Comparison of ENCODE assay signal across 8 cellular contexts in genomic region chr13:49690133-49690989, GRCh38. TPM values are rescaled to one million over a fixed set of nuclear protein-coding genes. Genes with fewer than 3 reads are reported as not detected.
A peak's percentile ranks its signal among the peaks of the same experiment; 100 is the strongest.
DNase-seq lines count a peak whose midpoint lies in the region; ATAC-seq and TF ChIP-seq lines count a peak whose summit lies in the region.

No MANE protein-coding gene starts in this region.

- no peak for TF ChIP-seq EP300 in SK-N-SH (IDR thresholded peaks at IDR 0.05; ENCODE audit: borderline replicate concordance in 1 of 2, low read depth in 1 of 2, low read length in 1 of 2)
- no peak for TF ChIP-seq EP300 in ovary (IDR thresholded peaks at IDR 0.05)

- H3K36me3 ChIP-seq in SK-N-SH (replicated peaks in 1 of 2; ENCODE audit: control insufficient read depth in 1 of 2, insufficient read depth in 2 of 2, low read length in 1 of 2), result peaks cover 7 to 9% of the 10 kb centered on the region in 2 experiments
- H3K36me3 ChIP-seq in fibroblast of lung (ENCODE audit: control insufficient read depth, insufficient read depth, low read length), result no peaks in the 10 kb centered on the region
- no peaks in the 10 kb centered on the region for H3K36me3 ChIP-seq in ovary

- peaks cover 53% of the 10 kb centered on the region for H3K79me2 ChIP-seq in SK-N-SH (ENCODE audit: insufficient read depth)
- peaks cover 20% of the 10 kb centered on the region for H3K79me2 ChIP-seq in fibroblast of lung (ENCODE audit: control insufficient read depth, insufficient read depth, low read length)

- POLR2A ChIA-PET in SK-N-SH (lab: Yijun Ruan, JAX), result interaction anchor here (1.3 to 1.5 kb wide), 4 partner anchors 8 to 246 kb away, joined by 3 to 12 read pairs (median 6); partner anchors contain the start of genes CAB39L, KPNA3, SETDB2 and SPRYD7

- DNase-seq in COLO829 (ENCODE audit: low spot score), result peak; percentile 21
- peak; percentile 62 for DNase-seq in SK-N-SH
- peak; percentile 68 to 71 for DNase-seq in fibroblast of lung (ENCODE audit: low read depth in 2 of 2)
- DNase-seq in ovary, result peak in 1 of 5 donors; percentile 14
- no peak for DNase-seq in MV-4-11 (lab: John Stamatoyannopoulos, UW)
- no peak for DNase-seq in NCI-H1436 (lab: John Stamatoyannopoulos, UW)

- peak; percentile 2 for ATAC-seq in GM19025 (IDR thresholded peaks at IDR 0.05; ENCODE audit: low read depth, unreplicated experiment)
- ATAC-seq in HG03108 (IDR thresholded peaks at IDR 0.05; ENCODE audit: unreplicated experiment), result peak; percentile 15

- H3K9ac ChIP-seq in SK-N-SH (peak overlapping the region; percentile 72), fibroblast of lung (ENCODE audit: insufficient read depth, low read length) (peak overlapping the region; percentile 40)

- H3F3A ChIP-seq in SK-N-SH (replicated peaks; ENCODE audit: insufficient read depth), result no peaks in the 10 kb centered on the region

- no peak for TF ChIP-seq CTCF in SK-N-SH (IDR thresholded peaks at IDR 0.05)
- no peak for TF ChIP-seq CTCF in fibroblast of lung (conservative IDR thresholded peaks at IDR 0.05 in 1 of 2, IDR thresholded peaks at IDR 0.05 in 1 of 2; ENCODE audit: low read depth in 1 of 2, low read length in 2 of 2)
- TF ChIP-seq CTCF in ovary (IDR thresholded peaks at IDR 0.05), result no peak

- H3K4me1 ChIP-seq in SK-N-SH (ENCODE audit: control insufficient read depth in 1 of 2, insufficient read depth in 2 of 2, low read depth in 1 of 2, low read length in 1 of 2) (peaks cover 0 to 4% of the 10 kb centered on the region in 2 experiments; a peak in 1 of 4 replicates), fibroblast of lung (ENCODE audit: control insufficient read depth, extremely low read depth, insufficient read depth, low read length) (no peaks in the 10 kb centered on the region), ovary (ENCODE audit: insufficient read depth) (peaks cover 5% of the 10 kb centered on the region)

- H3K4me3 ChIP-seq in SK-N-SH (ENCODE audit: low read depth in 2 of 2, low read length in 1 of 2) (peak overlapping the region; percentile 67 to 72), fibroblast of lung (replicated peaks in 1 of 4; ENCODE audit: control extremely low read depth in 1 of 4, insufficient read depth in 1 of 4, low read depth in 3 of 4, low read length in 4 of 4) (peak overlapping the region; percentile 71 to 82 (median 76)), ovary (peak overlapping the region; percentile 69)

- H3K4me2 ChIP-seq in SK-N-SH (peak overlapping the region; percentile 83), fibroblast of lung (ENCODE audit: extremely low read depth, insufficient read depth, low read length) (peak overlapping the region; percentile 68)

- H3K27ac ChIP-seq in SK-N-SH (ENCODE audit: low read depth in 2 of 2, low read length in 1 of 2) (peak overlapping the region; percentile 70 to 92), fibroblast of lung (ENCODE audit: insufficient read depth, low read length) (peak overlapping the region; percentile 28), ovary (peak overlapping the region in 1 of 2 donors; percentile 90)

- no peaks in the 10 kb centered on the region for H4K20me1 ChIP-seq in SK-N-SH (ENCODE audit: insufficient read depth)
- no peaks in the 10 kb centered on the region for H4K20me1 ChIP-seq in fibroblast of lung (ENCODE audit: control insufficient read depth, extremely low read depth, insufficient read depth, low read length)

- intact Hi-C loops in ovary (cut with DNase I), result loop anchor here in 1 of 4 donors (5.0 kb wide), 1 partner anchor 102 kb away; the partner anchor contains the start of gene KPNA3

- CTCF ChIA-PET in SK-N-SH (lab: Yijun Ruan, JAX), result interaction anchor here (1.7 kb wide), 2 partner anchors 20 to 158 kb away, joined by 5 to 10 read pairs; no protein-coding TSS in a partner anchor

- WGBS in SK-N-SH (ENCODE audit: low lambda C conversion rate), result 9% methylated on average over 17 of the region's 17 CpGs
- 2 to 5% (median 3%) methylated on average over 17 of the region's 17 CpGs for WGBS in ovary, 3 donors

- no peaks in the 10 kb centered on the region for H3K27me3 ChIP-seq in SK-N-SH (ENCODE audit: insufficient read depth)
- H3K27me3 ChIP-seq in fibroblast of lung (ENCODE audit: control insufficient read depth, insufficient read depth, low read length), result no peaks in the 10 kb centered on the region
- H3K27me3 ChIP-seq in ovary, result no peaks in the 10 kb centered on the region

- H2AFZ ChIP-seq in SK-N-SH (ENCODE audit: low read depth), result peak overlapping the region; percentile 88
- H2AFZ ChIP-seq in fibroblast of lung (ENCODE audit: low read length), result peak overlapping the region; percentile 61

- TF ChIP-seq RAD21 in SK-N-SH (IDR thresholded peaks at IDR 0.05; ENCODE audit: low read length), result no peak

- H3K9me2 ChIP-seq in SK-N-SH, result no peaks in the 10 kb centered on the region

- no peak for TF ChIP-seq POLR2A in ovary (IDR thresholded peaks at IDR 0.05)

- H3K9me3 ChIP-seq in SK-N-SH, result no peaks in the 10 kb centered on the region
- no peaks in the 10 kb centered on the region for H3K9me3 ChIP-seq in fibroblast of lung (ENCODE audit: control insufficient read depth, insufficient read depth, low read depth, low read length)
- no peaks in the 10 kb centered on the region for H3K9me3 ChIP-seq in ovary

TF ChIP-seq in SK-N-SH, 30 proteins besides CTCF, POLR2A, EP300 and RAD21:
- TF ChIP-seq SIN3A (IDR thresholded peaks at IDR 0.05; ENCODE audit: borderline replicate concordance, low read depth, low read length) (no peak), TEAD4 (IDR thresholded peaks at IDR 0.05; ENCODE audit: borderline replicate concordance, insufficient read depth) (no peak), TCF12 (IDR thresholded peaks at IDR 0.05) (peak; percentile 8; the same call in 1 of the 2 replicates), NRF1 (IDR thresholded peaks at IDR 0.05; ENCODE audit: low read depth, low read length) (no peak), SMC3 (IDR thresholded peaks at IDR 0.05; ENCODE audit: low read depth, low read length) (no peak), RFX5 (IDR thresholded peaks at IDR 0.05; ENCODE audit: low read length) (no peak), IRF3 (IDR thresholded peaks at IDR 0.05; ENCODE audit: low read depth, low read length) (no peak), ZBTB33 (IDR thresholded peaks at IDR 0.05; ENCODE audit: borderline replicate concordance, low read depth) (no peak), RXRA (IDR thresholded peaks at IDR 0.05; ENCODE audit: borderline replicate concordance, low read depth) (no peak), ELF1 (IDR thresholded peaks at IDR 0.05) (no peak), CHD2 (IDR thresholded peaks at IDR 0.05; ENCODE audit: low read length, partially characterized antibody) (no peak), NFIC (IDR thresholded peaks at IDR 0.05; ENCODE audit: borderline replicate concordance) (peak; percentile 63; the same call in 1 of the 2 replicates)

RNA-seq across cellular contexts. Expression of gene EBPL, which starts 0.9 kb away (rescaled TPM):
- polyA plus RNA-seq in SK-N-SH (2012; rRNA removed) (113 and 114 TPM in 2 replicates), fibroblast of lung (69.4 and 78.2 TPM in 2 replicates), ovary (10 to 100 TPM; 70.0 to 98.6 TPM)
- 112 and 118 TPM in 2 replicates for polyA plus RNA-seq in SK-N-SH (2012; cell fraction: cytosol; rRNA removed)
- polyA plus RNA-seq in SK-N-SH (2012; cell fraction: nucleus; rRNA removed), result 39.9 and 41.2 TPM in 2 replicates
- total RNA-seq in fibroblast of lung (90.3 and 93.7 TPM in 2 replicates), ovary (100 to 1,000 TPM in 1 of 7 donors, 10 to 100 TPM in 6; 48.7 to 112 (median 60.2) TPM)
- 58.6 and 64.7 TPM in 2 replicates for polyA plus RNA-seq in fibroblast of lung (2012)
- polyA minus RNA-seq in fibroblast of lung (ENCODE audit: low replicate concordance), result 14.7 and 23.3 TPM in 2 replicates

Comparison
In these comparisons a context has a peak if more than half of its experiments do, and no peak if none do; other contexts are left out.
1. DNase-seq: peak in COLO829 (single experiment), SK-N-SH (single experiment) and fibroblast of lung (2 of 2); none in MV-4-11 (single experiment) and NCI-H1436 (single experiment).
2. Peak in every context shown above with its lines, with median percentiles within 50 percentile points of each other: H3K4me3 ChIP-seq.